12 cellular contexts compared by ENCODE assay signal in genomic region chr14:91364524-91365270, GRCh38. TPM values are rescaled to one million over a fixed set of nuclear protein-coding genes. Genes with fewer than 3 reads are reported as not detected.
A peak's percentile ranks its signal among the peaks of the same experiment; 100 is the strongest.
DNase-seq lines count a peak whose midpoint lies in the region; ATAC-seq and FAIRE-seq lines count a peak whose summit lies in the region.
"Had no signal": no experiment of that assay in that cellular context is flagged by ENCODE, and none has a peak within 500 bp of the region (broad histone marks: within the 10 kb centered on the region; RNA-seq: fewer than 3 reads in every experiment).

No MANE protein-coding gene starts in this region.

- peaks cover 80% of the 10 kb centered on the region for H3K4me1 Mint-ChIP-seq in activated CD4-positive, alpha-beta T cell treated with anti-CD3 and anti-CD28 coated beads for 36 hours
- H3K4me1 Mint-ChIP-seq in activated naive CD8-positive, alpha-beta T cell treated with anti-CD3 and anti-CD28 coated beads, Interleukin-2, amount 10 ng/mL, durations not matched to agents 7 days and 5 days: peaks cover 53% of the 10 kb centered on the region

- H3K9ac ChIP-seq in Karpas-422 (ENCODE audit: low read length) (peak overlapping the region; percentile 30; the same call in 1 of the 2 replicates), neuronal stem cell (ENCODE audit: low read depth, low read length, poor library complexity) (no peak overlapping the region)

- H4K20me1 ChIP-seq in Karpas-422 (ENCODE audit: insufficient read depth, low read depth, low read length): peaks cover 67% of the 10 kb centered on the region

- no peak for DNase-seq in activated CD4-positive, alpha-beta T cell treated with anti-CD3 and anti-CD28 coated beads for 36 hours
- no peak for DNase-seq in activated CD4-positive, alpha-beta T cell treated with anti-CD3 and anti-CD28 coated beads for 4 hours
- DNase-seq in Karpas-422 (no peak), neuronal stem cell (ENCODE audit: low spot score) (no peak), OCI-M2 (lab: John Stamatoyannopoulos, UW; ENCODE audit: unreplicated experiment) (no peak), small intestine (no peak), NCI-H128 (lab: John Stamatoyannopoulos, UW; ENCODE audit: unreplicated experiment) (no peak)
- no peak for DNase-seq in activated naive CD8-positive, alpha-beta T cell treated with anti-CD3 and anti-CD28 coated beads, Interleukin-2, amount 10 ng/mL, durations not matched to agents 7 days and 5 days
- DNase-seq: PC-9, upper lobe of right lung had no signal

- peak overlapping the region; percentile 8; the same call in 1 of the 2 replicates for H3K4me3 ChIP-seq in Karpas-422 (ENCODE audit: low read length)
- H3K4me3 ChIP-seq in neuronal stem cell (ENCODE audit: low read length in 2 of 2): no peak overlapping the region
- no peak overlapping the region for H3K4me3 ChIP-seq in small intestine (ENCODE audit: low read depth in 1 of 2, low read length in 2 of 2)
- H3K4me3 ChIP-seq: PC-9, upper lobe of right lung had no signal

- intact Hi-C loops in activated CD4-positive, alpha-beta T cell treated with anti-CD3 and anti-CD28 coated beads for 36 hours (cut with DNase I, micrococcal nuclease): no loop called here

- peaks cover 13% of the 10 kb centered on the region for H3K79me1 ChIP-seq in neuronal stem cell (ENCODE audit: low read depth, low read length)

- peak overlapping the region; percentile 42 for H3K27ac Mint-ChIP-seq in activated CD4-positive, alpha-beta T cell treated with anti-CD3 and anti-CD28 coated beads for 36 hours
- H3K27ac Mint-ChIP-seq in activated naive CD8-positive, alpha-beta T cell treated with anti-CD3 and anti-CD28 coated beads, Interleukin-2, amount 10 ng/mL, durations not matched to agents 7 days and 5 days: peak overlapping the region; percentile 39

- H2AK5ac ChIP-seq in neuronal stem cell (ENCODE audit: low read depth, low read length): peak overlapping the region; percentile 31

- no peak overlapping the region for H2BK15ac ChIP-seq in neuronal stem cell (ENCODE audit: low read length)

- H3K4me1 ChIP-seq in Karpas-422 (ENCODE audit: low read length): peaks cover 58% of the 10 kb centered on the region
- H3K4me1 ChIP-seq in neuronal stem cell (ENCODE audit: control insufficient read depth in 2 of 2, insufficient read depth in 1 of 2, low read depth in 1 of 2, low read length in 2 of 2): peaks cover 14 to 28% of the 10 kb centered on the region in 2 donors
- H3K4me1 ChIP-seq in small intestine (ENCODE audit: control insufficient read depth in 2 of 2, insufficient read depth in 1 of 2, low read depth in 1 of 2, low read length in 1 of 2): peaks cover 0 to 9% of the 10 kb centered on the region in 2 donors

- no peak overlapping the region for H3K14ac ChIP-seq in neuronal stem cell (ENCODE audit: low read length)

- peaks cover 31% of the 10 kb centered on the region for H3K79me2 ChIP-seq in Karpas-422 (ENCODE audit: low read length)

- H2BK12ac ChIP-seq in neuronal stem cell (ENCODE audit: low read length): no peak overlapping the region

- no peak overlapping the region for H3K4me3 Mint-ChIP-seq in activated CD4-positive, alpha-beta T cell treated with anti-CD3 and anti-CD28 coated beads for 36 hours
- no peak overlapping the region for H3K4me3 Mint-ChIP-seq in activated naive CD8-positive, alpha-beta T cell treated with anti-CD3 and anti-CD28 coated beads, Interleukin-2, amount 10 ng/mL, durations not matched to agents 7 days and 5 days

- no peak overlapping the region for H2BK120ac ChIP-seq in neuronal stem cell (ENCODE audit: low read depth, low read length)

- no CpG with 5 or more reads among the region's 13 CpGs for WGBS in neuronal stem cell (ENCODE audit: extremely low coverage in 2 of 2, insufficient read length in 2 of 2, insufficient replicate concordance in 1 of 2), 2 donors
- 81 to 86% (median 85%) methylated on average over 13 of the region's 13 CpGs for WGBS in small intestine, 3 donors

- H3K27me3 ChIP-seq in Karpas-422 (ENCODE audit: low read length) (no peaks in the 10 kb centered on the region), neuronal stem cell (ENCODE audit: control insufficient read depth in 3 of 3, insufficient read depth in 3 of 3, low read depth in 1 of 3, low read length in 3 of 3) (no peaks in the 10 kb centered on the region), small intestine (ENCODE audit: control insufficient read depth in 2 of 2, insufficient read depth in 2 of 2, low read length in 2 of 2) (no peaks in the 10 kb centered on the region)
- H3K27me3 ChIP-seq: upper lobe of right lung had no signal

- H3K9me3 Mint-ChIP-seq in activated CD4-positive, alpha-beta T cell treated with anti-CD3 and anti-CD28 coated beads for 36 hours (ENCODE audit: low read depth): no peaks in the 10 kb centered on the region
- no peaks in the 10 kb centered on the region for H3K9me3 Mint-ChIP-seq in activated naive CD8-positive, alpha-beta T cell treated with anti-CD3 and anti-CD28 coated beads, Interleukin-2, amount 10 ng/mL, durations not matched to agents 7 days and 5 days

- no peaks in the 10 kb centered on the region for H3K27me3 Mint-ChIP-seq in activated CD4-positive, alpha-beta T cell treated with anti-CD3 and anti-CD28 coated beads for 36 hours
- no peaks in the 10 kb centered on the region for H3K27me3 Mint-ChIP-seq in activated naive CD8-positive, alpha-beta T cell treated with anti-CD3 and anti-CD28 coated beads, Interleukin-2, amount 10 ng/mL, durations not matched to agents 7 days and 5 days

- POLR2A ChIA-PET in activated CD4-positive, alpha-beta T cell treated with anti-CD3 and anti-CD28 coated beads for 36 hours (lab: Charles Lee): interaction anchor here (0.6 to 0.7 kb wide), 2 partner anchors 8 to 742 kb away, joined by 3 to 4 read pairs; no protein-coding TSS in a partner anchor
- POLR2A ChIA-PET in activated naive CD8-positive, alpha-beta T cell treated with anti-CD3 and anti-CD28 coated beads, Interleukin-2, amount 10 ng/mL, durations not matched to agents 7 days and 5 days (lab: Charles Lee): interaction anchor here (0.6 to 1.3 kb wide), 4 partner anchors 8 to 45 kb away, joined by 3 to 9 read pairs (median 4); no protein-coding TSS in a partner anchor

- FAIRE-seq in small intestine (lab: Jason Lieb, UNC): no peak
- FAIRE-seq: A204.1, colon had no signal

- H3K9me3 ChIP-seq in Karpas-422 (ENCODE audit: low read length) (no peaks in the 10 kb centered on the region), neuronal stem cell (replicated peaks in 1 of 2; ENCODE audit: control insufficient read depth in 2 of 2, insufficient read depth in 1 of 2, low read depth in 1 of 2, low read length in 2 of 2) (no peaks in the 10 kb centered on the region), small intestine (ENCODE audit: control insufficient read depth, low read depth) (no peaks in the 10 kb centered on the region)
- H3K9me3 ChIP-seq: upper lobe of right lung had no signal

- no peak overlapping the region for H3K4ac ChIP-seq in neuronal stem cell (ENCODE audit: low read length)

- peak overlapping the region; percentile 38 for H3K27ac ChIP-seq in Karpas-422 (ENCODE audit: low read length)
- no peak overlapping the region for H3K27ac ChIP-seq in neuronal stem cell (replicated peaks; ENCODE audit: low read length)
- H3K27ac ChIP-seq in small intestine (ENCODE audit: low read depth in 1 of 2, low read length in 1 of 2): peak overlapping the region in 1 of 2 donors; percentile 47
- H3K27ac ChIP-seq: PC-9, upper lobe of right lung had no signal

- no peak for ATAC-seq in activated CD4-positive, alpha-beta T cell treated with anti-CD3 and anti-CD28 coated beads for 36 hours
- no peak for ATAC-seq in activated naive CD8-positive, alpha-beta T cell treated with anti-CD3 and anti-CD28 coated beads, Interleukin-2, amount 10 ng/mL, durations not matched to agents 7 days and 5 days (ENCODE audit: low read depth)

- no peak overlapping the region for H2AFZ ChIP-seq in Karpas-422 (ENCODE audit: low read length)
- H2AFZ ChIP-seq in neuronal stem cell (ENCODE audit: low read length): no peak overlapping the region
- H2AFZ ChIP-seq: PC-9 had no signal

- H3K36me3 ChIP-seq in Karpas-422 (ENCODE audit: insufficient read depth, low read length) (no peaks in the 10 kb centered on the region), neuronal stem cell (replicated peaks in 1 of 2; ENCODE audit: control insufficient read depth in 2 of 2, insufficient read depth in 2 of 2, low read length in 2 of 2) (no peaks in the 10 kb centered on the region), small intestine (ENCODE audit: control insufficient read depth in 2 of 2, insufficient read depth in 2 of 2, low read length in 2 of 2) (no peaks in the 10 kb centered on the region)
- H3K36me3 ChIP-seq: upper lobe of right lung had no signal

- H3K9me2 ChIP-seq in Karpas-422 (replicated peaks; ENCODE audit: insufficient read depth, low read length): no peaks in the 10 kb centered on the region

- peak overlapping the region; percentile 71 for H3K18ac ChIP-seq in neuronal stem cell (ENCODE audit: low read length)

- H4K8ac ChIP-seq in neuronal stem cell (ENCODE audit: low read depth, low read length): no peak overlapping the region

- CTCF ChIA-PET in activated CD4-positive, alpha-beta T cell treated with anti-CD3 and anti-CD28 coated beads for 36 hours (lab: Charles Lee): interaction anchor here (0.6 to 3.5 kb wide), 3 partner anchors 10 to 41 kb away, joined by 3 to 24 read pairs (median 3); no protein-coding TSS in a partner anchor

- no peak overlapping the region for H4K91ac ChIP-seq in neuronal stem cell (ENCODE audit: low read depth, low read length, poor library complexity)

- H3K23ac ChIP-seq in neuronal stem cell (ENCODE audit: low read depth, low read length, poor library complexity): no peak overlapping the region

- peak overlapping the region; percentile 57 for H3K4me2 ChIP-seq in Karpas-422 (ENCODE audit: low read depth, low read length, poor library complexity, severe bottlenecking)
- no peak overlapping the region for H3K4me2 ChIP-seq in neuronal stem cell (ENCODE audit: insufficient read depth, low read length, poor library complexity, severe bottlenecking)
- H3K4me2 ChIP-seq: PC-9 had no signal

- peaks cover 3% of the 10 kb centered on the region for H3K36me3 Mint-ChIP-seq in activated CD4-positive, alpha-beta T cell treated with anti-CD3 and anti-CD28 coated beads for 36 hours (ENCODE audit: low read depth)
- no peaks in the 10 kb centered on the region for H3K36me3 Mint-ChIP-seq in activated naive CD8-positive, alpha-beta T cell treated with anti-CD3 and anti-CD28 coated beads, Interleukin-2, amount 10 ng/mL, durations not matched to agents 7 days and 5 days

- H2BK5ac ChIP-seq in neuronal stem cell (ENCODE audit: low read length): no peak overlapping the region

RNA-seq across cellular contexts. Expression of gene CCDC88C, which starts 52.9 kb away (rescaled TPM):
- total RNA-seq in activated CD4-positive, alpha-beta T cell treated with anti-CD3 and anti-CD28 coated beads for 36 hours: 10 to 100 TPM; 73.7 to 82.8 TPM
- total RNA-seq in Karpas-422 (2014; rRNA removed; shearing (Covaris generic); ENCODE audit: low replicate concordance): 57.9 and 72.4 TPM in 2 replicates
- 100 to 1,000 TPM; 206 to 209 TPM for total RNA-seq in activated naive CD8-positive, alpha-beta T cell treated with anti-CD3 and anti-CD28 coated beads, Interleukin-2, amount 10 ng/mL, durations not matched to agents 7 days and 5 days
- 18.8 TPM for polyA plus RNA-seq in neuronal stem cell (2013, experiment 1 of 2)
- polyA plus RNA-seq in neuronal stem cell (2013, experiment 2 of 2): 18.5 TPM
- polyA plus RNA-seq in small intestine: 10 to 100 TPM; 13.2 to 20.5 (median 16.1) TPM
